In genomic region chr5:167072225-167072624, GRCh38 we compare ENCODE assay signal across 21 cellular contexts.
"Had no signal": no experiment of that assay in that cellular context is flagged by ENCODE, and none has a peak within 500 bp of the region (broad histone marks: within the 10 kb centered on the region; RNA-seq: fewer than 3 reads in every experiment).

No MANE protein-coding gene starts in this region.

- H3K27ac ChIP-seq: esophagus muscularis mucosa, right atrium auricular region, tibial artery, uterus had no signal

- ATAC-seq: activated T-cell treated with anti-CD3 and anti-CD28 coated beads, Interleukin-2, amount 50 U/mL, for 4 hours; left colon had no signal

- H3K36me3 ChIP-seq: esophagus muscularis mucosa, right atrium auricular region, tibial artery, uterus had no signal

- DNase-seq: activated CD4-positive, alpha-beta T cell treated with anti-CD3 and anti-CD28 coated beads, Interleukin-2, amount 10 ng/mL, durations not matched to agents 7 days and 5 days; activated CD8-positive, alpha-beta memory T cell treated with anti-CD3 and anti-CD28 coated beads, Interleukin-2, amount 50 U/mL, for 4 hours; activated naive CD4-positive, alpha-beta T cell treated with anti-CD3 and anti-CD28 coated beads for 36 hours; activated T-cell treated with anti-CD3 and anti-CD28 coated beads, Interleukin-2, amount 50 U/mL, for 4 hours; aorta; effector CD4-positive, alpha-beta T cell; foreskin melanocyte; glutamatergic neuron; hippocampal formation; islet precursor cell; left colon; nephron progenitor cell; stimulated activated CD4-positive, alpha-beta T cell treated with anti-CD3 and anti-CD28 coated beads, Interleukin-2, amount 100 ng/mL, for 24 hours; stimulated activated naive CD4-positive, alpha-beta T cell treated with Interleukin-2 at 50 U/mL for 16 hours; substantia nigra; T-helper 1 cell; T-helper 9 cell; tibial artery; uterus had no signal

- H3K4me3 ChIP-seq: esophagus muscularis mucosa, right atrium auricular region, tibial artery, uterus had no signal

- H3K4me1 ChIP-seq: right atrium auricular region, tibial artery, uterus had no signal

- H3K9me3 ChIP-seq: esophagus muscularis mucosa, right atrium auricular region, tibial artery, uterus had no signal

- H3K27me3 ChIP-seq: esophagus muscularis mucosa, right atrium auricular region, tibial artery, uterus had no signal
